15 cellular contexts compared by ENCODE assay signal in the genomic region with DNA sequence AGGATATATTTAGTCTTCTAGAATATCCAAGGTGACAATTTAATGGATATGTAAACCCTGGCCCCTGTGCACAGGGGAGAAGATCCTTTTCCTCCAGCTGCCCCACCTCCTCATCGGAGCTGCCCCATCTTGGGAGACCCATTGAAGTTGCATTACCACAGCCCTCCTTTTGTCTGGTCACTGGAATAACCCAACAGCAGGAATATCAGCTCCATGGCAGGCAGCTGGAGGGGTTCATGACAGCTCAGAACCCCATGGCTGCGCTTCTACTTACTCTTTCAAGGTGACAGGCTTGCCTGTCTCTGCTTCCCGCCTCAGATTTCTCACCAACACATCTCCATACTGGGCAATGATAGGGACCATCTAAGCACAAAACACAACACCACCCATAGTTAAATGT. TPM values are rescaled to one million over a fixed set of nuclear protein-coding genes. Genes with fewer than 3 reads are reported as not detected.
"Had no signal": no experiment of that assay in that cellular context is flagged by ENCODE, and none has a peak within 500 bp of the region (broad histone marks: within the 10 kb centered on the region; RNA-seq: fewer than 3 reads in every experiment).

No MANE protein-coding gene starts in this region.

RNA-seq across cellular contexts. Expression of gene CYP3A4, which starts 14.5 kb away (rescaled TPM):
- total RNA-seq: activated B cell treated with CpG ODN at 0.5 μM for 24 hours; activated CD4-positive, alpha-beta memory T cell treated with anti-CD3 and anti-CD28 coated beads for 36 hours; activated CD4-positive, alpha-beta memory T cell treated with anti-CD3 and anti-CD28 coated beads, Interleukin-2, amount 10 ng/mL, durations not matched to agents 7 days and 5 days; activated CD4-positive, alpha-beta T cell treated with anti-CD3 and anti-CD28 coated beads for 36 hours; activated CD4-positive, alpha-beta T cell treated with anti-CD3 and anti-CD28 coated beads, Interleukin-2, amount 10 ng/mL, durations not matched to agents 24 days and 14 days; activated CD4-positive, alpha-beta T cell treated with anti-CD3 and anti-CD28 coated beads, Interleukin-2, amount 10 ng/mL, durations not matched to agents 7 days and 5 days; activated CD8-positive, alpha-beta memory T cell treated with anti-CD3 and anti-CD28 coated beads for 36 hours; activated CD8-positive, alpha-beta memory T cell treated with anti-CD3 and anti-CD28 coated beads, Interleukin-2, amount 10 ng/mL, durations not matched to agents 7 days and 5 days; activated CD8-positive, alpha-beta T cell treated with anti-CD3 and anti-CD28 coated beads for 36 hours; activated CD8-positive, alpha-beta T cell treated with anti-CD3 and anti-CD28 coated beads, Interleukin-2, amount 10 ng/mL, durations not matched to agents 7 days and 5 days; T-helper 1 cell treated with Interleukin-12 subunit alpha and Interleukin-12 subunit beta and Interleukin-4 antibody, amounts not matched to agents 30 ng/mL and 1 ng/mL, for 36 hours; T-helper 17 cell; T-helper 2 cell treated with Interferon-gamma antibody and Interleukin-4, amounts not matched to agents 100 ng/mL and 5 ng/mL, for 36 hours had no signal

RNA-seq across cellular contexts. Expression of gene CYP3A7, which starts 34.5 kb away (rescaled TPM):
- total RNA-seq: activated B cell treated with CpG ODN at 0.5 μM for 24 hours; activated CD4-positive, alpha-beta memory T cell treated with anti-CD3 and anti-CD28 coated beads for 36 hours; activated CD4-positive, alpha-beta memory T cell treated with anti-CD3 and anti-CD28 coated beads, Interleukin-2, amount 10 ng/mL, durations not matched to agents 7 days and 5 days; activated CD4-positive, alpha-beta T cell treated with anti-CD3 and anti-CD28 coated beads for 36 hours; activated CD4-positive, alpha-beta T cell treated with anti-CD3 and anti-CD28 coated beads, Interleukin-2, amount 10 ng/mL, durations not matched to agents 24 days and 14 days; activated CD4-positive, alpha-beta T cell treated with anti-CD3 and anti-CD28 coated beads, Interleukin-2, amount 10 ng/mL, durations not matched to agents 7 days and 5 days; activated CD8-positive, alpha-beta memory T cell treated with anti-CD3 and anti-CD28 coated beads for 36 hours; activated CD8-positive, alpha-beta memory T cell treated with anti-CD3 and anti-CD28 coated beads, Interleukin-2, amount 10 ng/mL, durations not matched to agents 7 days and 5 days; activated CD8-positive, alpha-beta T cell treated with anti-CD3 and anti-CD28 coated beads for 36 hours; activated CD8-positive, alpha-beta T cell treated with anti-CD3 and anti-CD28 coated beads, Interleukin-2, amount 10 ng/mL, durations not matched to agents 7 days and 5 days; T-cell; T-helper 1 cell treated with Interleukin-12 subunit alpha and Interleukin-12 subunit beta and Interleukin-4 antibody, amounts not matched to agents 30 ng/mL and 1 ng/mL, for 36 hours; T-helper 17 cell; T-helper 2 cell treated with Interferon-gamma antibody and Interleukin-4, amounts not matched to agents 100 ng/mL and 5 ng/mL, for 36 hours; WTC11 had no signal

RNA-seq across cellular contexts. Expression of gene CYP3A43, which starts 58.3 kb away (rescaled TPM):
- total RNA-seq: activated B cell treated with CpG ODN at 0.5 μM for 24 hours; activated CD4-positive, alpha-beta memory T cell treated with anti-CD3 and anti-CD28 coated beads for 36 hours; activated CD4-positive, alpha-beta memory T cell treated with anti-CD3 and anti-CD28 coated beads, Interleukin-2, amount 10 ng/mL, durations not matched to agents 7 days and 5 days; activated CD4-positive, alpha-beta T cell treated with anti-CD3 and anti-CD28 coated beads, Interleukin-2, amount 10 ng/mL, durations not matched to agents 24 days and 14 days; activated CD4-positive, alpha-beta T cell treated with anti-CD3 and anti-CD28 coated beads, Interleukin-2, amount 10 ng/mL, durations not matched to agents 7 days and 5 days; activated CD8-positive, alpha-beta memory T cell treated with anti-CD3 and anti-CD28 coated beads for 36 hours; activated CD8-positive, alpha-beta memory T cell treated with anti-CD3 and anti-CD28 coated beads, Interleukin-2, amount 10 ng/mL, durations not matched to agents 7 days and 5 days; activated CD8-positive, alpha-beta T cell treated with anti-CD3 and anti-CD28 coated beads for 36 hours; activated CD8-positive, alpha-beta T cell treated with anti-CD3 and anti-CD28 coated beads, Interleukin-2, amount 10 ng/mL, durations not matched to agents 7 days and 5 days; T-helper 17 cell; T-helper 2 cell treated with Interferon-gamma antibody and Interleukin-4, amounts not matched to agents 100 ng/mL and 5 ng/mL, for 36 hours; WTC11 had no signal
